Comparison of ENCODE assay signal across 14 cellular contexts in the genomic region with DNA sequence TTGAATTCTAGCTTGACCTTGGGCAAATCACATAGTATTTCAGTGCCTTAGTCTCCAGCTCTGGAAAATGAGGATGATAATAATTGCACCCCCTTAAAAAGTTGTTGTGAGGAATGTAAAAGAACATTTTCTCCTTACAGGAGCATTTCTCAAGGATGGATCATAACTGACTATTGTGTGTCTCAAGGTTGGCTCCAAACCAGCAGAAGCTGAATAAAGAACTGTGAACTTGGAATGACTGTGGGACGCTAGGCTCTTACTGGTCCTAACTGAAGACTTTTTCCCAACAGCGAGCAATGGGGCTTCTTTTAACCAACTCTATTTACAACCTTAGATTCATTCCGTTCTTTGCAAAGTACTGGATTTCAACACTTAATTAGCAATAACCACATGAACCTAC. TPM values are rescaled to one million over a fixed set of nuclear protein-coding genes. Genes with fewer than 3 reads are reported as not detected.
A peak's percentile ranks its signal among the peaks of the same experiment; 100 is the strongest.
DNase-seq lines count a peak whose midpoint lies in the region; TF ChIP-seq lines count a peak whose summit lies in the region.
"Had no signal": no experiment of that assay in that cellular context is flagged by ENCODE, and none has a peak within 500 bp of the region (broad histone marks: within the 10 kb centered on the region; RNA-seq: fewer than 3 reads in every experiment).

No MANE protein-coding gene starts in this region.

- no peak overlapping the region for H3K4me3 ChIP-seq in cardiac fibroblast (replicated peaks in 1 of 2; ENCODE audit: low read depth in 2 of 2, low read length in 2 of 2)
- no peak overlapping the region for H3K4me3 ChIP-seq in osteoblast (ENCODE audit: insufficient read depth, low read length)
- H3K4me3 ChIP-seq in BE2C (ENCODE audit: low read depth, low read length): no peak overlapping the region
- H3K4me3 ChIP-seq: BLaER1 treated with 17β-estradiol and CSF1 and Interleukin-3, amounts not matched to agents 10 nM and 100 nM; SK-N-MC had no signal

- no peaks in the 10 kb centered on the region for H3K79me2 ChIP-seq in osteoblast (ENCODE audit: insufficient read depth, low read length)

- H3K27ac ChIP-seq in osteoblast (ENCODE audit: low read depth, low read length): peak overlapping the region; percentile 55
- H3K27ac ChIP-seq: BLaER1 treated with 17β-estradiol and CSF1 and Interleukin-3, amounts not matched to agents 10 nM and 100 nM; SK-N-MC had no signal

- DNase-seq in AG08395 (ENCODE audit: low spot score) (peak; percentile 49), GM03348 (ENCODE audit: low spot score) (peak; percentile 57), cardiac fibroblast (ENCODE audit: low read depth in 2 of 2) (peak; percentile 57 to 92), osteoblast (ENCODE audit: insufficient read length, low spot score, missing footprints) (peak; percentile 91), NCI-H345 (lab: John Stamatoyannopoulos, UW) (no peak), BE2C (no peak), DMS53 treated with DMSO at 0.1 percent for 48 hours (lab: John Stamatoyannopoulos, UW; ENCODE audit: unreplicated experiment) (no peak)
- DNase-seq: KBM-7, NCI-H1092 treated with DMSO at 0.1 percent for 48 hours, NCI-H187, NCI-H446 treated with DMSO at 0.1 percent for 48 hours, NCI-H748 treated with DMSO at 0.1 percent for 48 hours had no signal

- H4K20me1 ChIP-seq in osteoblast (ENCODE audit: insufficient read depth, low read length): no peaks in the 10 kb centered on the region
- H4K20me1 ChIP-seq: BLaER1 treated with 17β-estradiol and CSF1 and Interleukin-3, amounts not matched to agents 10 nM and 100 nM had no signal

- H3K9me3 ChIP-seq in osteoblast (ENCODE audit: low read depth, low read length) (no peaks in the 10 kb centered on the region), BE2C (no peaks in the 10 kb centered on the region)

- TF ChIP-seq CTCF in cardiac fibroblast (IDR thresholded peaks at IDR 0.05; ENCODE audit: low read depth, low read length) (no peak), osteoblast (IDR thresholded peaks at IDR 0.05; ENCODE audit: extremely low read depth, low read depth, low read length) (no peak), BE2C (IDR thresholded peaks at IDR 0.05; ENCODE audit: low read depth, low read length) (no peak)

- peak overlapping the region; percentile 2 for H3K4me2 ChIP-seq in osteoblast (ENCODE audit: insufficient read depth, low read length)
- H3K4me2 ChIP-seq: BLaER1 treated with 17β-estradiol and CSF1 and Interleukin-3, amounts not matched to agents 10 nM and 100 nM had no signal

- H3K4me1 ChIP-seq in osteoblast (ENCODE audit: insufficient read depth, low read length) (peaks cover 18% of the 10 kb centered on the region), BE2C (peaks cover 2% of the 10 kb centered on the region)

- H3K36me3 ChIP-seq in osteoblast (ENCODE audit: insufficient read depth, low read length) (no peaks in the 10 kb centered on the region), BE2C (no peaks in the 10 kb centered on the region)
- H3K36me3 ChIP-seq: BLaER1 treated with 17β-estradiol and CSF1 and Interleukin-3, amounts not matched to agents 10 nM and 100 nM had no signal

- H3K27me3 ChIP-seq in osteoblast (ENCODE audit: insufficient read depth, low read length): no peaks in the 10 kb centered on the region
- no peaks in the 10 kb centered on the region for H3K27me3 ChIP-seq in BE2C
- H3K27me3 ChIP-seq: BLaER1 treated with 17β-estradiol and CSF1 and Interleukin-3, amounts not matched to agents 10 nM and 100 nM had no signal

- peak overlapping the region; percentile 48 for H2AFZ ChIP-seq in osteoblast (ENCODE audit: low read length)

RNA-seq across cellular contexts. Expression of gene GLRX, which starts 26.2 kb away (rescaled TPM):
- 59.0 and 77.2 TPM in 2 replicates for total RNA-seq in osteoblast
- polyA plus RNA-seq in BE2C (2012; ENCODE audit: insufficient read depth, insufficient read length, low read depth): 41.7 TPM

Comparison
In these comparisons a context has a peak if more than half of its experiments do, and no peak if none do; other contexts are left out.
1. DNase-seq: peak in AG08395 (single experiment), GM03348 (single experiment), cardiac fibroblast (2 of 2) and osteoblast (single experiment); none in NCI-H345 (single experiment), BE2C (single experiment) and DMS53 treated with DMSO at 0.1 percent for 48 hours (single experiment).